25 cellular contexts compared by ENCODE assay signal in the genomic region with DNA sequence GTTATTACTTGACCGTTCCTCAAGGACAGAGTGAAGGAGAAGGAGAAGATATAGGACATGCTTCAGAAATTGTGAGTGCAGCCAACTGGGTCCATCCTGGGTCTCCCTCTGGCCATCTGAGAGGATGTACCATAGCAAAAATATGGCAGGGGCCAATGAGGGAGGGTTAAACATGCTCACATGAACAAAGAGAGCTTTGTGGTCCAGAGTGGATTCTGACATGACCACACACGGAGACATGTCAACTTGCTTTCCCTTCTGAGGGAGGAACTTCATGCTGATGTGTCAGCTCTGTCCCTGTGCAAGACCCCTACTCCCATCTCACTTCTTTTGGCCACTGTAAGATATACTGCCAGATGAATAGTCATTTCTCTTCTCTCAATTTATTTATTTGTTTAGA.
"Had no signal": no experiment of that assay in that cellular context is flagged by ENCODE, and none has a peak within 500 bp of the region (broad histone marks: within the 10 kb centered on the region; RNA-seq: fewer than 3 reads in every experiment).

No MANE protein-coding gene starts in this region.

- H3K27ac Mint-ChIP-seq: immature natural killer cell, memory B cell had no signal

- H3K9me3 Mint-ChIP-seq: immature natural killer cell, memory B cell had no signal

- H3K4me3 Mint-ChIP-seq: immature natural killer cell, memory B cell had no signal

- H2AFZ ChIP-seq: hepatocyte had no signal

- H3K4me3 ChIP-seq: coronary artery, dorsolateral prefrontal cortex, esophagus muscularis mucosa, gastroesophageal sphincter, heart left ventricle, hepatocyte, lower lobe of right lung had no signal

- DNase-seq: dermis blood vessel endothelial cell; dorsolateral prefrontal cortex; effector CD4-positive, alpha-beta T cell; effector memory CD4-positive, alpha-beta T cell; foreskin keratinocyte; heart left ventricle; hypothalamus; immature natural killer cell; islet precursor cell; kidney; kidney glomerular epithelial cell; left colon; left ventricle myocardium superior; lower lobe of right lung; mesendoderm; midbrain had no signal

- H3K36me3 Mint-ChIP-seq: immature natural killer cell, memory B cell had no signal

- ATAC-seq: foreskin keratinocyte, gastroesophageal sphincter, heart left ventricle, left colon, left lobe of liver, left ventricle myocardium superior, lower lobe of right lung had no signal

- H3K36me3 ChIP-seq: esophagus muscularis mucosa, gastroesophageal sphincter, heart left ventricle, lower lobe of right lung had no signal

- FAIRE-seq: colon, endothelial cell of umbilical vein, frontal cortex, kidney had no signal

- H3K27me3 ChIP-seq: foreskin keratinocyte had no signal

- H3K27ac ChIP-seq: coronary artery, dorsolateral prefrontal cortex, esophagus muscularis mucosa, foreskin keratinocyte, gastroesophageal sphincter, heart left ventricle, hepatocyte, lower lobe of right lung had no signal

- H3K4me2 ChIP-seq: hepatocyte had no signal

- H3K9me3 ChIP-seq: esophagus muscularis mucosa, gastroesophageal sphincter, heart left ventricle, lower lobe of right lung had no signal
